In genomic region chr6:38871745-38872568, GRCh38 we compare ENCODE assay signal across 8 cellular contexts.
A peak's percentile ranks its signal among the peaks of the same experiment; 100 is the strongest.
DNase-seq lines count a peak whose midpoint lies in the region; ATAC-seq and TF ChIP-seq lines count a peak whose summit lies in the region.

No MANE protein-coding gene starts in this region.

- no peaks in the 10 kb centered on the region for H3K9me3 ChIP-seq in CD8-positive, alpha-beta memory T cell (ENCODE audit: low read length)
- H3K9me3 ChIP-seq in OCI-LY7 (ENCODE audit: low read length) (no peaks in the 10 kb centered on the region), upper lobe of right lung (no peaks in the 10 kb centered on the region)

- POLR2A ChIA-PET in CD8-positive, alpha-beta memory T cell (lab: Charles Lee) = interaction anchor here (0.5 kb wide), 1 partner anchor 179 kb away, joined by 4 read pairs; no protein-coding TSS in a partner anchor
- POLR2A ChIA-PET in OCI-LY7 (lab: Charles Lee) = no interaction called here

- H3K27ac Mint-ChIP-seq in CD8-positive, alpha-beta memory T cell = peak overlapping the region in 1 of 8 donors; percentile 76

- no peak overlapping the region for H3K4me2 ChIP-seq in OCI-LY7 (ENCODE audit: low read length)

- H3K4me1 Mint-ChIP-seq in CD8-positive, alpha-beta memory T cell = peaks cover 14 to 34% (median 33%) of the 10 kb centered on the region in 3 donors
- peaks cover 28% of the 10 kb centered on the region for H3K4me1 Mint-ChIP-seq in activated T-cell treated with anti-CD3 and anti-CD28 coated beads, Interleukin-2, amount 50 U/mL, for 4 hours (ENCODE audit: low read depth)

- no peak overlapping the region for H3K4me3 ChIP-seq in CD8-positive, alpha-beta memory T cell (ENCODE audit: low read length)
- H3K4me3 ChIP-seq in HL-60 (replicated peaks; ENCODE audit: insufficient read depth, low read length) (no peak overlapping the region), OCI-LY7 (ENCODE audit: low read depth, low read length, poor library complexity, severe bottlenecking) (no peak overlapping the region), fibroblast of the aortic adventitia (ENCODE audit: low read depth, low read length) (no peak overlapping the region), upper lobe of right lung (no peak overlapping the region)

- DNase-seq in CD8-positive, alpha-beta memory T cell = peak; percentile 18 to 67 (median 39)
- DNase-seq in HL-60 (ENCODE audit: low read depth in 1 of 2, low spot score in 1 of 2) = peak; percentile 1 to 42
- DNase-seq in OCI-LY7 (ENCODE audit: low spot score) = peak; percentile 44
- peak; percentile 31 for DNase-seq in activated T-cell treated with anti-CD3 and anti-CD28 coated beads, Interleukin-2, amount 50 U/mL, for 4 hours
- DNase-seq in fibroblast of the aortic adventitia (ENCODE audit: low read depth) = peak; percentile 58
- peak; percentile 31 for DNase-seq in omental fat pad (ENCODE audit: low spot score)
- no peak for DNase-seq in upper lobe of right lung

- no peaks in the 10 kb centered on the region for H3K27me3 ChIP-seq in CD8-positive, alpha-beta memory T cell (ENCODE audit: insufficient read depth, low read length, poor library complexity, severe bottlenecking)
- H3K27me3 ChIP-seq in HL-60 (ENCODE audit: insufficient read depth, poor library complexity, severe bottlenecking) = no peaks in the 10 kb centered on the region
- H3K27me3 ChIP-seq in upper lobe of right lung = no peaks in the 10 kb centered on the region

- H3K36me3 ChIP-seq in CD8-positive, alpha-beta memory T cell (ENCODE audit: insufficient read depth, low read length) = no peaks in the 10 kb centered on the region
- H3K36me3 ChIP-seq in OCI-LY7 (ENCODE audit: insufficient read depth, low read length) (no peaks in the 10 kb centered on the region), upper lobe of right lung (no peaks in the 10 kb centered on the region)

- H3K27me3 Mint-ChIP-seq in CD8-positive, alpha-beta memory T cell = peaks cover 0 to 6% of the 10 kb centered on the region in 2 donors
- no peaks in the 10 kb centered on the region for H3K27me3 Mint-ChIP-seq in activated T-cell treated with anti-CD3 and anti-CD28 coated beads, Interleukin-2, amount 50 U/mL, for 4 hours (ENCODE audit: low read depth)

- H3K4me3 Mint-ChIP-seq in CD8-positive, alpha-beta memory T cell = no peak overlapping the region
- no peak overlapping the region for H3K4me3 Mint-ChIP-seq in activated T-cell treated with anti-CD3 and anti-CD28 coated beads, Interleukin-2, amount 50 U/mL, for 4 hours

- H3K9me2 ChIP-seq in OCI-LY7 (ENCODE audit: insufficient read depth, low read length) = no peaks in the 10 kb centered on the region

- H3K4me1 ChIP-seq in CD8-positive, alpha-beta memory T cell (ENCODE audit: insufficient read depth, low read length) = peaks cover 13% of the 10 kb centered on the region
- no peaks in the 10 kb centered on the region for H3K4me1 ChIP-seq in OCI-LY7 (ENCODE audit: insufficient read depth, low read length, poor library complexity, severe bottlenecking)
- H3K4me1 ChIP-seq in upper lobe of right lung = no peaks in the 10 kb centered on the region

- CTCF ChIA-PET in CD8-positive, alpha-beta memory T cell (lab: Charles Lee) = interaction anchor here (0.6 to 7.7 kb wide), 14 partner anchors 10 to 438 kb away, joined by 3 to 73 read pairs (median 4); no protein-coding TSS in a partner anchor
- CTCF ChIA-PET in OCI-LY7 (lab: Charles Lee; ENCODE audit: unreplicated experiment) = no interaction called here

- ATAC-seq in activated T-cell treated with anti-CD3 and anti-CD28 coated beads, Interleukin-2, amount 50 U/mL, for 4 hours = peak in 1 of 2 donors; percentile 50
- ATAC-seq in omental fat pad (ENCODE audit: low FRiP score) (no peak), upper lobe of right lung (peak; percentile 87), GM21447 (IDR thresholded peaks at IDR 0.05; ENCODE audit: unreplicated experiment) (no peak)

- H3K36me3 Mint-ChIP-seq in CD8-positive, alpha-beta memory T cell = no peaks in the 10 kb centered on the region
- no peaks in the 10 kb centered on the region for H3K36me3 Mint-ChIP-seq in activated T-cell treated with anti-CD3 and anti-CD28 coated beads, Interleukin-2, amount 50 U/mL, for 4 hours (ENCODE audit: insufficient read depth)

- TF ChIP-seq CTCF in HL-60 (IDR thresholded peaks at IDR 0.05; ENCODE audit: insufficient read depth, low read length) = peak; percentile 86
- TF ChIP-seq CTCF in OCI-LY7 (conservative IDR thresholded peaks at IDR 0.05; ENCODE audit: low read length) = peak; percentile 97
- TF ChIP-seq CTCF in fibroblast of the aortic adventitia (IDR thresholded peaks at IDR 0.05; ENCODE audit: insufficient read depth, low read length) = peak; percentile 93
- no peak for TF ChIP-seq CTCF in omental fat pad (IDR thresholded peaks at IDR 0.05)
- TF ChIP-seq CTCF in upper lobe of right lung (IDR thresholded peaks at IDR 0.05) = peak; percentile 85

- no peak overlapping the region; the same call in 1 of the 2 replicates for H2AFZ ChIP-seq in OCI-LY7 (ENCODE audit: low read length)

- no peaks in the 10 kb centered on the region for H4K20me1 ChIP-seq in OCI-LY7 (ENCODE audit: insufficient read depth, low read length)

- H3K27ac ChIP-seq in CD8-positive, alpha-beta memory T cell (ENCODE audit: low read depth, low read length) = no peak overlapping the region
- no peak overlapping the region for H3K27ac ChIP-seq in HL-60 (replicated peaks)
- H3K27ac ChIP-seq in OCI-LY7 (ENCODE audit: low read depth, low read length, poor library complexity, severe bottlenecking) = no peak overlapping the region
- no peak overlapping the region for H3K27ac ChIP-seq in upper lobe of right lung

- intact Hi-C loops in OCI-LY7 (cut with micrococcal nuclease; ENCODE audit: unreplicated experiment) (loop anchor here (2.0 to 5.0 kb wide), 2 partner anchors 230 to 431 kb away; no protein-coding TSS in a partner anchor), upper lobe of right lung (cut with DNase I) (no loop called here)

- BruUV-seq in OCI-LY7 (replicated peaks; lab: Mats Ljungman, UMichigan) = no TSS peak

- H3K9me3 Mint-ChIP-seq in CD8-positive, alpha-beta memory T cell = no peaks in the 10 kb centered on the region
- H3K9me3 Mint-ChIP-seq in activated T-cell treated with anti-CD3 and anti-CD28 coated beads, Interleukin-2, amount 50 U/mL, for 4 hours = no peaks in the 10 kb centered on the region

- H3K79me2 ChIP-seq in OCI-LY7 (ENCODE audit: insufficient read depth, low read depth, low read length) = no peaks in the 10 kb centered on the region

Comparison
In these comparisons a context has a peak if more than half of its experiments do, and no peak if none do; other contexts are left out.
1. CTCF ChIP-seq: peak in HL-60 (single experiment), OCI-LY7 (single experiment), fibroblast of the aortic adventitia (single experiment) and upper lobe of right lung (single experiment); none in omental fat pad (0 of 3).